Comparison of ENCODE assay signal across 1 cellular context in the genomic region with DNA sequence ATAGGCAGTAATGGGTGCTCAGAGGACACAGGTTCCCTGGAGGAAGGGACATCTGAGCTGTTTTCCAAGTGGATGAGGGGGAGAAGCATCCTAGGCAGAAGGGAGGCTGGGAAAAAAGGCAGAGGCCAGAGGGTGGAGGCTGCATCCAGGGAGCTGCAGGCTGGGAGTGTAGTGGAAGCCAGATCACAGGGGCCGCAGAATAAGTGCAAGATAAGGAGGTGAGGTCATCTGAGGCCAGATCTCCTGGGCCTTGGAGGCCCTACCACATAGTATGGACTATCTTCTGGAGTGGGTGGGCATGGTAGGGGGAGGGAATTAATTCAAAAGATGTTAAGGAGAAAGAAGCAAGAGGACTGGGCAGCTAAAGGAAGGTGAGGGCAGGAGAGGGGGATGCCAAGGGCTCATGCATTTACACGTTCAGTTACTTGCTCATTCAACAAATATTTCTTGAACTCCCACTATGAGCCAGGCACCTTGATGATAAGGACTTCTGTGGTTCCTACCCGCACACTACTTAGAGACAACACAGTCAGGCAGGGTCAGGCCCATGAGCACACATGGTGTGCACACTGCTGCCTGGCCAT.
TF ChIP-seq lines count a peak whose summit lies in the region.

No MANE protein-coding gene starts in this region.

TF ChIP-seq in K562, 482 proteins besides CTCF, POLR2A, EP300 and RAD21 (continued from another document):
- 0 out of 2 replicates have a peak, but pooled peaks have one; percentile 51 for TF ChIP-seq ZNF592 (IDR thresholded peaks at IDR 0.05)
- no peak for TF ChIP-seq MIER1 (IDR thresholded peaks at IDR 0.05; ENCODE audit: low read depth)
- peak; percentile 77 for TF ChIP-seq ARID1B (IDR thresholded peaks at IDR 0.05)
- TF ChIP-seq DPF2 (IDR thresholded peaks at IDR 0.05), result peak; percentile 80; the same call in 1 of the 2 replicates
- TF ChIP-seq FOXP1 (CRISPR knock-in tag; IDR thresholded peaks at IDR 0.05), result no peak
- no peak for TF ChIP-seq ZNF76 (CRISPR knock-in tag; IDR thresholded peaks at IDR 0.05; ENCODE audit: borderline replicate concordance)
- TF ChIP-seq CEBPB (tag; IDR thresholded peaks at IDR 0.05), result no peak
- TF ChIP-seq CBFB (CRISPR knock-in tag; IDR thresholded peaks at IDR 0.05), result peak; percentile 64; the same call in 1 of the 2 replicates
- no peak for TF ChIP-seq FOXK2 (conservative IDR thresholded peaks at IDR 0.05 in 1 of 2, IDR thresholded peaks at IDR 0.05 in 1 of 2; ENCODE audit: low read depth in 2 of 2)
- peak in 1 of 2 experiments; percentile 46; a peak in 2 of 4 replicates for TF ChIP-seq MNT (conservative IDR thresholded peaks at IDR 0.05)
- TF ChIP-seq KDM1A (IDR thresholded peaks at IDR 0.05), result peak; percentile 16 to 29; a peak in 2 of 4 replicates
- TF ChIP-seq RBM25 (IDR thresholded peaks at IDR 0.05; ENCODE audit: low read depth, low read length, severe bottlenecking), result no peak
- TF ChIP-seq ZFX (CRISPR knock-in tag; IDR thresholded peaks at IDR 0.05), result peak; percentile 45
- no peak for TF ChIP-seq ARID2 (IDR thresholded peaks at IDR 0.05)
- TF ChIP-seq RCOR1 (IDR thresholded peaks at IDR 0.05; ENCODE audit: borderline replicate concordance in 1 of 2, low read depth in 2 of 2, low read length in 2 of 2), result peak in 1 of 2 experiments; percentile 59; a peak in 1 of 4 replicates
- TF ChIP-seq, protein P1, sequence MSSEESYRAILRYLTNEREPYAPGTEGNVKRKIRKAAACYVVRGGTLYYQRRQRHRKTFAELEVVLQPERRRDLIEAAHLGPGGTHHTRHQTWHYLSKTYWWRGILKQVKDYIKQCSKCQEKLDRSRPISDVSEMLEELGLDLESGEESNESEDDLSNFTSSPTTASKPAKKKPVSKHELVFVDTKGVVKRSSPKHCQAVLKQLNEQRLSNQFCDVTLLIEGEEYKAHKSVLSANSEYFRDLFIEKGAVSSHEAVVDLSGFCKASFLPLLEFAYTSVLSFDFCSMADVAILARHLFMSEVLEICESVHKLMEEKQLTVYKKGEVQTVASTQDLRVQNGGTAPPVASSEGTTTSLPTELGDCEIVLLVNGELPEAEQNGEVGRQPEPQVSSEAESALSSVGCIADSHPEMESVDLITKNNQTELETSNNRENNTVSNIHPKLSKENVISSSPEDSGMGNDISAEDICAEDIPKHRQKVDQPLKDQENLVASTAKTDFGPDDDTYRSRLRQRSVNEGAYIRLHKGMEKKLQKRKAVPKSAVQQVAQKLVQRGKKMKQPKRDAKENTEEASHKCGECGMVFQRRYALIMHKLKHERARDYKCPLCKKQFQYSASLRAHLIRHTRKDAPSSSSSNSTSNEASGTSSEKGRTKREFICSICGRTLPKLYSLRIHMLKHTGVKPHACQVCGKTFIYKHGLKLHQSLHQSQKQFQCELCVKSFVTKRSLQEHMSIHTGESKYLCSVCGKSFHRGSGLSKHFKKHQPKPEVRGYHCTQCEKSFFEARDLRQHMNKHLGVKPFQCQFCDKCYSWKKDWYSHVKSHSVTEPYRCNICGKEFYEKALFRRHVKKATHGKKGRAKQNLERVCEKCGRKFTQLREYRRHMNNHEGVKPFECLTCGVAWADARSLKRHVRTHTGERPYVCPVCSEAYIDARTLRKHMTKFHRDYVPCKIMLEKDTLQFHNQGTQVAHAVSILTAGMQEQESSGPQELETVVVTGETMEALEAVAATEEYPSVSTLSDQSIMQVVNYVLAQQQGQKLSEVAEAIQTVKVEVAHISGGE (CRISPR knock-in tag; IDR thresholded peaks at IDR 0.05), result peak in 1 of 3 experiments; percentile 49; a peak in 1 of 6 replicates
- TF ChIP-seq GATA2 (CRISPR knock-in tag; IDR thresholded peaks at IDR 0.05), result peak; percentile 56; the same call in 1 of the 2 replicates
- peak; percentile 33; the same call in 1 of the 2 replicates for TF ChIP-seq ZEB2 (IDR thresholded peaks at IDR 0.05)
- no peak for TF ChIP-seq JUN (IDR thresholded peaks at IDR 0.05; ENCODE audit: borderline replicate concordance, low read depth, low read length)
- TF ChIP-seq JUN (CRISPR knock-in tag; IDR thresholded peaks at IDR 0.05; ENCODE audit: borderline replicate concordance), result no peak
- TF ChIP-seq, protein P2, sequence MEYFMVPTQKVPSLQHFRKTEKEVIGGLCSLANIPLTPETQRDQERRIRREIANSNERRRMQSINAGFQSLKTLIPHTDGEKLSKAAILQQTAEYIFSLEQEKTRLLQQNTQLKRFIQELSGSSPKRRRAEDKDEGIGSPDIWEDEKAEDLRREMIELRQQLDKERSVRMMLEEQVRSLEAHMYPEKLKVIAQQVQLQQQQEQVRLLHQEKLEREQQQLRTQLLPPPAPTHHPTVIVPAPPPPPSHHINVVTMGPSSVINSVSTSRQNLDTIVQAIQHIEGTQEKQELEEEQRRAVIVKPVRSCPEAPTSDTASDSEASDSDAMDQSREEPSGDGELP (CRISPR knock-in tag; IDR thresholded peaks at IDR 0.05; ENCODE audit: borderline replicate concordance), result peak; percentile 0; the same call in 1 of the 2 replicates
- TF ChIP-seq, protein P3, sequence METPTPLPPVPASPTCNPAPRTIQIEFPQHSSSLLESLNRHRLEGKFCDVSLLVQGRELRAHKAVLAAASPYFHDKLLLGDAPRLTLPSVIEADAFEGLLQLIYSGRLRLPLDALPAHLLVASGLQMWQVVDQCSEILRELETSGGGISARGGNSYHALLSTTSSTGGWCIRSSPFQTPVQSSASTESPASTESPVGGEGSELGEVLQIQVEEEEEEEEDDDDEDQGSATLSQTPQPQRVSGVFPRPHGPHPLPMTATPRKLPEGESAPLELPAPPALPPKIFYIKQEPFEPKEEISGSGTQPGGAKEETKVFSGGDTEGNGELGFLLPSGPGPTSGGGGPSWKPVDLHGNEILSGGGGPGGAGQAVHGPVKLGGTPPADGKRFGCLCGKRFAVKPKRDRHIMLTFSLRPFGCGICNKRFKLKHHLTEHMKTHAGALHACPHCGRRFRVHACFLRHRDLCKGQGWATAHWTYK (CRISPR knock-in tag; IDR thresholded peaks at IDR 0.05), result no peak
- TF ChIP-seq, protein P4, sequence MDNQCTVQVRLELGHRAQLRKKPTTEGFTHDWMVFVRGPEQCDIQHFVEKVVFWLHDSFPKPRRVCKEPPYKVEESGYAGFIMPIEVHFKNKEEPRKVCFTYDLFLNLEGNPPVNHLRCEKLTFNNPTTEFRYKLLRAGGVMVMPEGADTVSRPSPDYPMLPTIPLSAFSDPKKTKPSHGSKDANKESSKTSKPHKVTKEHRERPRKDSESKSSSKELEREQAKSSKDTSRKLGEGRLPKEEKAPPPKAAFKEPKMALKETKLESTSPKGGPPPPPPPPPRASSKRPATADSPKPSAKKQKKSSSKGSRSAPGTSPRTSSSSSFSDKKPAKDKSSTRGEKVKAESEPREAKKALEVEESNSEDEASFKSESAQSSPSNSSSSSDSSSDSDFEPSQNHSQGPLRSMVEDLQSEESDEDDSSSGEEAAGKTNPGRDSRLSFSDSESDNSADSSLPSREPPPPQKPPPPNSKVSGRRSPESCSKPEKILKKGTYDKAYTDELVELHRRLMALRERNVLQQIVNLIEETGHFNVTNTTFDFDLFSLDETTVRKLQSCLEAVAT (IDR thresholded peaks at IDR 0.05), result 0 out of 4 replicates have a peak, but pooled peaks of 1 of the 2 experiments have one; percentile 11
- peak; percentile 33; the same call in 1 of the 2 replicates for TF ChIP-seq ZNF766 (CRISPR knock-in tag; conservative IDR thresholded peaks at IDR 0.05)
- no peak for TF ChIP-seq TAL1 (IDR thresholded peaks at IDR 0.05)
- no peak for TF ChIP-seq PTRF (tag; IDR thresholded peaks at IDR 0.05)
- TF ChIP-seq, protein P5, sequence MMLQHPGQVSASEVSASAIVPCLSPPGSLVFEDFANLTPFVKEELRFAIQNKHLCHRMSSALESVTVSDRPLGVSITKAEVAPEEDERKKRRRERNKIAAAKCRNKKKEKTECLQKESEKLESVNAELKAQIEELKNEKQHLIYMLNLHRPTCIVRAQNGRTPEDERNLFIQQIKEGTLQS (IDR thresholded peaks at IDR 0.05), result peak; percentile 80
- TF ChIP-seq, protein P5 (CRISPR knock-in tag; conservative IDR thresholded peaks at IDR 0.05), result no peak
